ENCODE assay signal across 8 cellular contexts in genomic region chr17:46590157-46591146, GRCh38. TPM values are rescaled to one million over a fixed set of nuclear protein-coding genes. Genes with fewer than 3 reads are reported as not detected.
DNase-seq lines count a peak whose midpoint lies in the region; ATAC-seq, FAIRE-seq and TF ChIP-seq lines count a peak whose summit lies in the region.
"Not testable (repeated sequence)": the region's sequence is repeated elsewhere in the genome, so short reads cannot be mapped to it uniquely, and the experiment has no call there.

Gene NSF, plus strand, starts transcription at chr17:46590669. Its CDS starts 107 bp downstream, at chr17:46590776.

- not testable (repeated sequence) for H2AFZ ChIP-seq in GM12878 (ENCODE audit: control insufficient read depth, low read depth, low read length)

- intact Hi-C loops in GM12878 (cut with micrococcal nuclease; ENCODE audit: unreplicated experiment); cardiac septum (cut with DNase I): not testable (repeated sequence)

- in situ Hi-C loops in GM12878 (cut with MboI), result not testable (repeated sequence)

- POLR2A ChIA-PET in GM12878 (lab: Charles Lee), result not testable (repeated sequence)

- TF ChIP-seq CTCF in GM12878 (IDR thresholded peaks at IDR 0.05 in 2 of 3, conservative IDR thresholded peaks at IDR 0.05 in 1 of 3; ENCODE audit: control insufficient read depth in 2 of 3, extremely low read depth in 1 of 3, insufficient read depth in 1 of 3, low read depth in 3 of 3, low read length in 3 of 3); tibial nerve (IDR thresholded peaks at IDR 0.05): not testable (repeated sequence)

- not testable (repeated sequence) for DNase-seq in RPMI7951 (ENCODE audit: low read depth); GM12878 (ENCODE audit: low read depth, low spot score); cardiac septum (ENCODE audit: low spot score); natural killer cell treated with Interleukin-12 subunit alpha and Interleukin-12 subunit beta and Interleukin-15 and Interleukin-18, amount 100 ng/mL, for 72 hours (ENCODE audit: low spot score); tibial nerve (ENCODE audit: low spot score in 2 of 2)

- not testable (repeated sequence) for H3K27me3 Mint-ChIP-seq in natural killer cell treated with Interleukin-12 subunit alpha and Interleukin-12 subunit beta and Interleukin-15 and Interleukin-18, amount 100 ng/mL, for 72 hours

- H3K36me3 ChIP-seq in GM12878 (ENCODE audit: control insufficient read depth in 2 of 2, insufficient read depth in 2 of 2, low read length in 1 of 2); tibial nerve: not testable (repeated sequence)

- not testable (repeated sequence) for H3K4me1 ChIP-seq in GM12878 (ENCODE audit: control insufficient read depth, insufficient read depth, low read length); tibial nerve

- SMC1A ChIA-PET in GM12878 (lab: Charles Lee; ENCODE audit: uncharacterized antibody, unreplicated experiment), result not testable (repeated sequence)

- WGBS in GM12878 (ENCODE audit: insufficient coverage, insufficient replicate concordance, low lambda C conversion rate, missing lambda C conversion rate), result no CpG with 5 or more reads among the region's 95 CpGs
- no CpG with 5 or more reads among the region's 95 CpGs for WGBS in tibial nerve, 2 donors

- CTCF ChIA-PET in GM12878 (lab: Yijun Ruan, JAX), result not testable (repeated sequence)

- TF ChIP-seq EP300 in GM12878 (IDR thresholded peaks at IDR 0.05; ENCODE audit: borderline replicate concordance in 1 of 2, control insufficient read depth in 1 of 2, low read depth in 2 of 2, low read length in 2 of 2); tibial nerve (IDR thresholded peaks at IDR 0.05): not testable (repeated sequence)

- not testable (repeated sequence) for H3K9ac ChIP-seq in GM12878 (ENCODE audit: control insufficient read depth, insufficient read depth, low read length)

- not testable (repeated sequence) for H3K27ac ChIP-seq in GM12878 (ENCODE audit: control insufficient read depth, insufficient read depth); tibial nerve

- not testable (repeated sequence) for H4K20me1 ChIP-seq in GM12878 (ENCODE audit: control insufficient read depth, insufficient read depth)

- H3K4me2 ChIP-seq in GM12878 (ENCODE audit: control insufficient read depth, insufficient read depth), result not testable (repeated sequence)

- peak; percentile 74 for ATAC-seq in GM18502 (IDR thresholded peaks at IDR 0.05; ENCODE audit: poor library complexity, unreplicated experiment)
- peak; percentile 70 for ATAC-seq in GM21619 (IDR thresholded peaks at IDR 0.05; ENCODE audit: unreplicated experiment)
- ATAC-seq in HG03095 (IDR thresholded peaks at IDR 0.05; ENCODE audit: unreplicated experiment), result peak; percentile 84
- peak; percentile 87 for ATAC-seq in GM12878
- peak; percentile 98 for ATAC-seq in natural killer cell treated with Interleukin-12 subunit alpha and Interleukin-12 subunit beta and Interleukin-15 and Interleukin-18, amount 100 ng/mL, for 72 hours

- not testable (repeated sequence) for H3K4me3 ChIP-seq in GM12878, tibial nerve

- H3K4me1 Mint-ChIP-seq in natural killer cell treated with Interleukin-12 subunit alpha and Interleukin-12 subunit beta and Interleukin-15 and Interleukin-18, amount 100 ng/mL, for 72 hours (ENCODE audit: low read depth in 2 of 2), result not testable (repeated sequence)

- TF ChIP-seq RAD21 in GM12878 (IDR thresholded peaks at IDR 0.05; ENCODE audit: insufficient read depth, low read depth, low read length), result not testable (repeated sequence)

- not testable (repeated sequence) for H3K27ac Mint-ChIP-seq in natural killer cell treated with Interleukin-12 subunit alpha and Interleukin-12 subunit beta and Interleukin-15 and Interleukin-18, amount 100 ng/mL, for 72 hours

- not testable (repeated sequence) for H3K79me2 ChIP-seq in GM12878 (ENCODE audit: control insufficient read depth, insufficient read depth, low read length)

- RAD21 ChIA-PET in GM12878 (lab: Charles Lee; ENCODE audit: unreplicated experiment), result not testable (repeated sequence)

- not testable (repeated sequence) for H3K9me3 Mint-ChIP-seq in natural killer cell treated with Interleukin-12 subunit alpha and Interleukin-12 subunit beta and Interleukin-15 and Interleukin-18, amount 100 ng/mL, for 72 hours

- TF ChIP-seq POLR2A in GM12878 (IDR thresholded peaks at IDR 0.05; ENCODE audit: low read depth, low read length); tibial nerve (IDR thresholded peaks at IDR 0.05): not testable (repeated sequence)

- not testable (repeated sequence) for H3K4me3 Mint-ChIP-seq in natural killer cell treated with Interleukin-12 subunit alpha and Interleukin-12 subunit beta and Interleukin-15 and Interleukin-18, amount 100 ng/mL, for 72 hours

- not testable (repeated sequence) for FAIRE-seq in GM12878 (lab: Jason Lieb, UNC)

- H3K27me3 ChIP-seq in GM12878 (replicated peaks in 1 of 2; ENCODE audit: control insufficient read depth in 2 of 2, insufficient read depth in 2 of 2, low read length in 1 of 2); tibial nerve: not testable (repeated sequence)

- BruUV-seq in GM12878 (replicated peaks; lab: Mats Ljungman, UMichigan), result not testable (repeated sequence)

- H3K36me3 Mint-ChIP-seq in natural killer cell treated with Interleukin-12 subunit alpha and Interleukin-12 subunit beta and Interleukin-15 and Interleukin-18, amount 100 ng/mL, for 72 hours, result not testable (repeated sequence)

- not testable (repeated sequence) for H3K9me3 ChIP-seq in GM12878 (replicated peaks; ENCODE audit: control insufficient read depth, insufficient read depth, low read length); tibial nerve

RNA-seq across cellular contexts. Expression of gene NSF, which starts in this region (rescaled TPM):
- 42.8 and 51.7 TPM in 2 replicates for total RNA-seq in RPMI7951 (2014; rRNA removed; shearing (Covaris generic))
- total RNA-seq in GM12878 (2013; cell fraction: nucleolus; rRNA removed), result 12.1 and 16.4 TPM in 2 replicates
- total RNA-seq in GM12878 (2014; rRNA removed), result 14.4 and 16.9 TPM in 2 replicates
- 15.5 and 15.8 TPM in 2 replicates for total RNA-seq in GM12878 (2014; rRNA removed; fragmentation: Illumina TruSeq; extraction: Trizol)
- total RNA-seq in GM12878 (2021), result 16.0 and 18.1 TPM in 2 replicates
- 11.7 TPM for polyA plus RNA-seq in GM12878 (2011; ENCODE audit: low read depth)
- 16.6 and 18.7 TPM in 2 replicates for polyA plus RNA-seq in GM12878 (2011; rRNA removed)
- polyA plus RNA-seq in GM12878 (2011; cell fraction: cytosol; rRNA removed), result 8.2 and 9.3 TPM in 2 replicates
- polyA plus RNA-seq in GM12878 (2011; cell fraction: nucleus; rRNA removed), result 9.5 and 11.4 TPM in 2 replicates
- polyA plus RNA-seq in GM12878 (2012), result 11.1 and 14.5 TPM in 2 replicates
- polyA plus RNA-seq in GM12878 (2014; fragmentation: Illumina TruSeq; extraction: Trizol), result 17.2 and 19.4 TPM in 2 replicates
- 1 to 10 TPM; 6.8 to 7.6 TPM for polyA plus RNA-seq in GM12878 (2014; fragmentation: Nextera tagmentation; extraction: Ambion mirVana)
- 8.9 and 10.2 TPM in 2 replicates for polyA plus RNA-seq in GM12878 (2014; rRNA removed)
- 10 to 100 TPM; 24.3 to 25.6 TPM for polyA plus RNA-seq in GM12878 (2016; fragmentation: Nextera tagmentation; extraction: Ambion mirVana)
- 15.1 and 26.7 TPM in 2 replicates for polyA minus RNA-seq in GM12878 (2011; rRNA and poly(A)+ RNA removed)
- polyA minus RNA-seq in GM12878 (2011; cell fraction: cytosol; rRNA and poly(A)+ RNA removed), result 3.7 and 6.3 TPM in 2 replicates
- polyA minus RNA-seq in GM12878 (2011; cell fraction: nucleus; rRNA and poly(A)+ RNA removed), result 16.3 and 22.1 TPM in 2 replicates
- 19.2 TPM for total RNA-seq in cardiac septum
- 10 to 100 TPM; 56.5 to 62.3 TPM for total RNA-seq in natural killer cell treated with Interleukin-12 subunit alpha and Interleukin-12 subunit beta and Interleukin-15 and Interleukin-18, amount 100 ng/mL, for 72 hours
- 10 to 100 TPM; 14.9 to 31.8 (median 18.7) TPM for total RNA-seq in tibial nerve
